Comparison of ENCODE assay signal across 19 cellular contexts in the genomic region with DNA sequence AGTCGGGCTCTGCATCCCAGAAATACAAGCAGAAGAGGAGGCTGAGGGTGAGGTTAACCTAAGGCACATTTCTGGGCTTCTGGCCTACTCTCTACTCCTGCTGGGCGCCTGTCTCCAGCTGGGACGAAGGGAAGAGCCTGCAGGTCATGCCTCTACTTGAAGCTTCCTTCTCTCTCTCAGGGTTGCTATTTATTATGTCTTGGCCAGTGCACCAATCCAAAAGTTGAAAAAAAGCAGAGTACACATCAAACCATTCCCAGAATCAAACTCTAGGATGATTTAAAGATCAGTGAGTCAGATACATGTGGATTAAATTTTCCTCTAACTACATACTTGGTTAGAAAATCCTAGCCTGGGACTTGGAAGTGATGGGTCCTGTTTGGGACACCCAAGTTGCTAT.
DNase-seq lines count a peak whose midpoint lies in the region; FAIRE-seq and TF ChIP-seq lines count a peak whose summit lies in the region.
"Had no signal": no experiment of that assay in that cellular context is flagged by ENCODE, and none has a peak within 500 bp of the region (broad histone marks: within the 10 kb centered on the region; RNA-seq: fewer than 3 reads in every experiment).

No MANE protein-coding gene starts in this region.

- no peaks in the 10 kb centered on the region for H3K36me3 ChIP-seq in transverse colon
- H3K36me3 ChIP-seq: cardiac muscle cell had no signal

- peak; percentile 42 for DNase-seq in HFF-Myc (ENCODE audit: extremely low read depth, low read depth)
- DNase-seq in myocyte (ENCODE audit: low read depth), result peak; percentile 21
- no peak for DNase-seq in transverse colon
- DNase-seq in activated effector memory CD4-positive, alpha-beta T cell treated with anti-CD3 and anti-CD28 coated beads, Interleukin-2, amount 50 U/mL, for 16 hours, result no peak
- no peak for DNase-seq in NCI-H2171 (lab: John Stamatoyannopoulos, UW)
- no peak for DNase-seq in activated CD4-positive, alpha-beta T cell treated with anti-CD3 and anti-CD28 coated beads, Interleukin-2, amount 50 U/mL, for 4 hours
- DNase-seq: activated CD4-positive, alpha-beta T cell treated with anti-CD3 and anti-CD28 coated beads for 48 hours; head of caudate nucleus; IMR-90; naive B cell; NCI-H1436 treated with DMSO at 0.1 percent for 48 hours; NCI-H2227 treated with DMSO at 0.1 percent for 48 hours; NK-92 treated with Interleukin-12 subunit alpha and Interleukin-12 subunit beta, amount 100 ng/mL, for 24 hours; RPMI8226; small intestine; stimulated activated CD4-positive, alpha-beta T cell treated with anti-CD3 and anti-CD28 coated beads, Interleukin-4, amount 100 ng/mL, for 1 hour had no signal

- H3K4me1 ChIP-seq in transverse colon, result peaks cover 0 to 9% (median 5%) of the 10 kb centered on the region in 4 donors
- H3K4me1 ChIP-seq: parathyroid adenoma had no signal

- no peak for TF ChIP-seq EP300 in transverse colon (IDR thresholded peaks at IDR 0.05; ENCODE audit: low read depth)

- intact Hi-C loops in transverse colon (cut with DNase I; ENCODE audit: low total_unique reads), result no loop called here

- H3K9me3 ChIP-seq in transverse colon, result no peaks in the 10 kb centered on the region

- peak overlapping the region in 3 of 4 donors; percentile 63 to 74 (median 63) for H3K27ac ChIP-seq in transverse colon
- H3K27ac ChIP-seq: cardiac muscle cell, parathyroid adenoma had no signal

- no peak for TF ChIP-seq CTCF in HFF-Myc (IDR thresholded peaks at IDR 0.05; ENCODE audit: low read depth, low read length, missing control alignments)
- no peak for TF ChIP-seq CTCF in transverse colon (IDR thresholded peaks at IDR 0.05)

- FAIRE-seq in endometrium (lab: Jason Lieb, UNC), result peak; percentile 37
- FAIRE-seq: small intestine had no signal

- in situ Hi-C loops in transverse colon (cut with MboI; ENCODE audit: low pct_ligation_motif_present in 1 of 4, low pct_unique_long_range_greater_than_20kb in 1 of 4, low sequenced_read_pairs in 3 of 4), result no loop called here

- no peak overlapping the region for H3K4me3 ChIP-seq in HFF-Myc (replicated peaks; ENCODE audit: low read depth, low read length)
- no peak overlapping the region for H3K4me3 ChIP-seq in transverse colon
- H3K4me3 ChIP-seq: cardiac muscle cell had no signal

- TF ChIP-seq POLR2A in transverse colon (IDR thresholded peaks at IDR 0.05), result no peak

- 39 to 45% methylated on average over 3 of the region's 3 CpGs for WGBS in transverse colon (ENCODE audit: low coverage in 1 of 2), 2 donors

- H3K27me3 ChIP-seq in transverse colon, result no peaks in the 10 kb centered on the region
- H3K27me3 ChIP-seq: cardiac muscle cell had no signal

Comparison
In these comparisons a context has a peak if more than half of its experiments do, and no peak if none do; other contexts are left out.
1. DNase-seq: peak in HFF-Myc (single experiment) and myocyte (single experiment); none in transverse colon (single experiment), activated effector memory CD4-positive, alpha-beta T cell treated with anti-CD3 and anti-CD28 coated beads, Interleukin-2, amount 50 U/mL, for 16 hours (single experiment), NCI-H2171 (single experiment) and activated CD4-positive, alpha-beta T cell treated with anti-CD3 and anti-CD28 coated beads, Interleukin-2, amount 50 U/mL, for 4 hours (0 of 2).